23 cellular contexts compared by ENCODE assay signal in the genomic region with DNA sequence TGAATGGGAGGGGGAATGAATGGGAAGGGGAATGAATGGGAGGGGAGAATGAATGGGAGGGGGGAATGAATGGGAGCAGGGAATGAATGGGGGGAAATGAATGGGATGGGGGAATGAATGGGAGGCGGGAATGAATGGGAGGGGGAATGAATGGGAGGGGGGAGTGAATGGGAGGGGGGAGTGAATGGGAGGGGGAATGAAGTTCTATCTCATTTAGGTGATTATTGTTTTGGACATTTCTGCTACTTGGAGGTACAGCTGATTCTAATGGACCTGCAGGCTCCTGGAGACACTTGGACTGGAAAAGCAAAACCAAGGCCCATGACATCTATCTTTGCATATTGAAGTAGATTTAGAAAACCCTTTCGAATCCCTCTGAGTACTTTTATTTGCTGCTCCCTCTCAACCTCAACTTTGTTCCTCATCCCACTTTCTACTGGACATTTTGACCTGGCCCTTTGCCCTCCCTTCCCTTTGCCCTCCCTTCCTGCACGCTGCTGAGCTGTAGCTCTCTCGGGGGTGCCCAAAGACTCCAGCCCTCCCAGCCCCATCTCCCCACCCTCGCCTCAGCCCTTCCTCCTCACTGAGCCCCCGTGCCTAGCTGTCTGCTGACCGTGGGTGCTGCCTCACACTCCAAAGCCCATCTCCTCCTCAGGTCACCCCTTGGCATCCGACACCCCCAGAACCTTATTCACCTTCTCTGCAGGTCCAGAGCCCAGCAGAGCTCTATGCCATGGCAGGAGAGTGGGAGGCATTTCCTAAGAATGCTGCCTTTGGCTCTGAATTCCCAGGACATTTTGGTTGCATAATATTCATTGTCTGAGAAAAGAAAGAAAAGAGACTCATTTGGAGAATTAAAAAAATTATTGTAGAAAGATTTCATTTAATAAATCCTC. TPM values are rescaled to one million over a fixed set of nuclear protein-coding genes. Genes with fewer than 3 reads are reported as not detected.
A peak's percentile ranks its signal among the peaks of the same experiment; 100 is the strongest.
DNase-seq lines count a peak whose midpoint lies in the region; TF ChIP-seq lines count a peak whose summit lies in the region.
"Had no signal": no experiment of that assay in that cellular context is flagged by ENCODE, and none has a peak within 500 bp of the region (broad histone marks: within the 10 kb centered on the region; RNA-seq: fewer than 3 reads in every experiment).

No MANE protein-coding gene starts in this region.

- peak overlapping the region; percentile 81 for H3K27ac Mint-ChIP-seq in MCF 10A (ENCODE audit: low read depth, unreplicated experiment)
- no peak overlapping the region for H3K27ac Mint-ChIP-seq in chondrocyte (ENCODE audit: unreplicated experiment)

- H3K27ac ChIP-seq in mammary epithelial cell (ENCODE audit: insufficient read depth, low read depth, low read length): no peak overlapping the region
- no peak overlapping the region for H3K27ac ChIP-seq in uterus
- no peak overlapping the region for H3K27ac ChIP-seq in effector memory CD4-positive, alpha-beta T cell (ENCODE audit: insufficient read depth, low read length, poor library complexity, severe bottlenecking)
- H3K27ac ChIP-seq: C4-2B, SK-N-MC had no signal

- H3K4me1 ChIP-seq in mammary epithelial cell (ENCODE audit: insufficient read depth, low read length): peaks cover 3% of the 10 kb centered on the region
- H3K4me1 ChIP-seq in uterus: no peaks in the 10 kb centered on the region
- no peaks in the 10 kb centered on the region for H3K4me1 ChIP-seq in effector memory CD4-positive, alpha-beta T cell (ENCODE audit: control insufficient read depth, insufficient read depth, low read length, poor library complexity, severe bottlenecking)

- peaks cover 11% of the 10 kb centered on the region for H3K4me1 Mint-ChIP-seq in MCF 10A (ENCODE audit: insufficient read depth, unreplicated experiment)
- H3K4me1 Mint-ChIP-seq in chondrocyte (ENCODE audit: low read depth): peaks cover 7% of the 10 kb centered on the region
- H3K4me1 Mint-ChIP-seq: stimulated activated naive CD8-positive, alpha-beta T cell treated with anti-CD3 and anti-CD28 coated beads, Interleukin-15, amount 100 ng/mL, for 72 hours had no signal

- H3K27me3 Mint-ChIP-seq in MCF 10A (ENCODE audit: insufficient read depth, unreplicated experiment) (peaks cover 41% of the 10 kb centered on the region), chondrocyte (ENCODE audit: low read depth) (peaks cover 39% of the 10 kb centered on the region)
- H3K27me3 Mint-ChIP-seq: stimulated activated naive CD8-positive, alpha-beta T cell treated with anti-CD3 and anti-CD28 coated beads, Interleukin-15, amount 100 ng/mL, for 72 hours had no signal

- H4K20me1 ChIP-seq in mammary epithelial cell (ENCODE audit: insufficient read depth, low read length): no peaks in the 10 kb centered on the region

- H3K4me3 Mint-ChIP-seq in MCF 10A (ENCODE audit: unreplicated experiment) (no peak overlapping the region), chondrocyte (ENCODE audit: unreplicated experiment) (no peak overlapping the region)
- H3K4me3 Mint-ChIP-seq: stimulated activated naive CD8-positive, alpha-beta T cell treated with anti-CD3 and anti-CD28 coated beads, Interleukin-15, amount 100 ng/mL, for 72 hours had no signal

- TF ChIP-seq CTCF in MCF 10A (IDR thresholded peaks at IDR 0.05; ENCODE audit: unreplicated experiment) (no peak), mammary epithelial cell (conservative IDR thresholded peaks at IDR 0.05 in 1 of 2, IDR thresholded peaks at IDR 0.05 in 1 of 2; ENCODE audit: extremely low read depth in 1 of 2, insufficient read depth in 1 of 2, low read depth in 1 of 2, low read length in 2 of 2) (no peak), chondrocyte (IDR thresholded peaks at IDR 0.05) (no peak), uterus (IDR thresholded peaks at IDR 0.05) (no peak), GM10266 (IDR thresholded peaks at IDR 0.05; ENCODE audit: control insufficient read depth, insufficient read depth, low read depth, missing control alignments) (no peak)

- H3K9me3 ChIP-seq in mammary epithelial cell (replicated peaks; ENCODE audit: insufficient read depth, low read length): peaks cover 8% of the 10 kb centered on the region
- no peaks in the 10 kb centered on the region for H3K9me3 ChIP-seq in uterus
- no peaks in the 10 kb centered on the region for H3K9me3 ChIP-seq in effector memory CD4-positive, alpha-beta T cell (ENCODE audit: control insufficient read depth, low read length)
- H3K9me3 ChIP-seq: gastroesophageal sphincter, MG63, tibial nerve had no signal

- H3K36me3 Mint-ChIP-seq in MCF 10A (ENCODE audit: insufficient read depth, unreplicated experiment) (peaks cover 4% of the 10 kb centered on the region), chondrocyte (ENCODE audit: low read depth) (no peaks in the 10 kb centered on the region)

- CTCF ChIA-PET in MCF 10A (lab: Yijun Ruan, JAX) (interaction anchor here (0.6 kb wide), 1 partner anchor 490 kb away, joined by 3 read pairs; no protein-coding TSS in a partner anchor), mammary epithelial cell (lab: Charles Lee; ENCODE audit: low non-redundant PET) (interaction anchor here (0.6 kb wide), 1 partner anchor 10 kb away, joined by 9 read pairs; no protein-coding TSS in a partner anchor)

- no TSS peak for BruUV-seq in MCF 10A (replicated peaks; lab: Mats Ljungman, UMichigan)
- no TSS peak for BruUV-seq in mammary epithelial cell (replicated peaks; lab: Mats Ljungman, UMichigan)

- H3K79me2 ChIP-seq in mammary epithelial cell (ENCODE audit: insufficient read depth, low read length): no peaks in the 10 kb centered on the region

- in situ Hi-C loops in mammary epithelial cell (cut with MboI; ENCODE audit: low sequenced_read_pairs in 2 of 2): no loop called here

- no peaks in the 10 kb centered on the region for H3K36me3 ChIP-seq in mammary epithelial cell (ENCODE audit: insufficient read depth, low read length)
- no peaks in the 10 kb centered on the region for H3K36me3 ChIP-seq in uterus
- H3K36me3 ChIP-seq in effector memory CD4-positive, alpha-beta T cell (ENCODE audit: control insufficient read depth, insufficient read depth, low read length): no peaks in the 10 kb centered on the region
- H3K36me3 ChIP-seq: gastroesophageal sphincter, MG63, tibial nerve had no signal

- DNase-seq in MCF 10A (ENCODE audit: unreplicated experiment) (peak; percentile 49), mammary epithelial cell (no peak), chondrocyte (ENCODE audit: low spot score) (peak; percentile 65), mesenteric fat pad (ENCODE audit: low spot score) (peak; percentile 65), uterus (peak; percentile 7 to 9), NCI-H2029 treated with DMSO at 0.1 percent for 48 hours (lab: John Stamatoyannopoulos, UW) (no peak), GM10266 (ENCODE audit: extremely low spot score) (no peak)
- no peak for DNase-seq in effector memory CD4-positive, alpha-beta T cell
- DNase-seq: activated naive CD4-positive, alpha-beta T cell treated with Interleukin-2 at 50 U/mL for 16 hours; activated T-cell treated with anti-CD3 and anti-CD28 coated beads, Interleukin-2, amount 50 U/mL, for 1 hour; central memory CD4-positive, alpha-beta T cell; NCI-H1417 treated with DMSO at 0.1 percent for 48 hours; NCI-H2107; NCI-H510A treated with DMSO at 0.1 percent for 48 hours; occipital lobe; retina; stimulated activated naive CD8-positive, alpha-beta T cell treated with anti-CD3 and anti-CD28 coated beads, Interleukin-15, amount 100 ng/mL, for 72 hours; T-helper 2 cell had no signal

- dilution Hi-C loops in mammary epithelial cell (cut with HindIII; ENCODE audit: low sequenced_read_pairs): no loop called here

- H3K9me3 Mint-ChIP-seq in MCF 10A (ENCODE audit: unreplicated experiment) (no peaks in the 10 kb centered on the region), chondrocyte (ENCODE audit: low read depth) (no peaks in the 10 kb centered on the region)
- H3K9me3 Mint-ChIP-seq: stimulated activated naive CD8-positive, alpha-beta T cell treated with anti-CD3 and anti-CD28 coated beads, Interleukin-15, amount 100 ng/mL, for 72 hours had no signal

- H3K4me3 ChIP-seq in mammary epithelial cell (replicated peaks in 1 of 3; ENCODE audit: insufficient read depth in 1 of 3, low read depth in 2 of 3, low read length in 3 of 3) (no peak overlapping the region), uterus (no peak overlapping the region)
- H3K4me3 ChIP-seq in effector memory CD4-positive, alpha-beta T cell (ENCODE audit: insufficient read depth, low read depth, low read length, poor library complexity, severe bottlenecking): no peak overlapping the region
- H3K4me3 ChIP-seq: gastroesophageal sphincter, MG63, SK-N-MC, tibial nerve had no signal

- no peak for TF ChIP-seq POLR2A in uterus (IDR thresholded peaks at IDR 0.05)

- 65% methylated on average over 6 of the region's 8 CpGs for WGBS in mammary epithelial cell (ENCODE audit: low coverage, missing lambda C conversion rate)

- H2AFZ ChIP-seq in mammary epithelial cell (ENCODE audit: low read depth, low read length): no peak overlapping the region

- peaks cover 3% of the 10 kb centered on the region for H3K27me3 ChIP-seq in mammary epithelial cell (ENCODE audit: insufficient read depth, low read length)
- no peaks in the 10 kb centered on the region for H3K27me3 ChIP-seq in uterus
- H3K27me3 ChIP-seq in effector memory CD4-positive, alpha-beta T cell (replicated peaks; ENCODE audit: control insufficient read depth, insufficient read depth, low read length, poor library complexity, severe bottlenecking): no peaks in the 10 kb centered on the region
- H3K27me3 ChIP-seq: MG63 had no signal

- intact Hi-C loops in MCF 10A (cut with micrococcal nuclease) (loop anchor here (1.0 kb wide), 1 partner anchor 20 kb away; a partner anchor contains a TSS), mammary epithelial cell (cut with micrococcal nuclease) (no loop called here), uterus (cut with DNase I; ENCODE audit: low total_unique reads) (no loop called here)

- POLR2A ChIA-PET in MCF 10A (lab: Yijun Ruan, JAX): interaction anchor here (0.6 to 1.3 kb wide), 4 partner anchors 9 to 200 kb away, joined by 3 to 7 read pairs (median 4); no protein-coding TSS in a partner anchor

- no peak overlapping the region for H3K9ac ChIP-seq in mammary epithelial cell (ENCODE audit: insufficient read depth, low read length)

- no peak overlapping the region for H3K4me2 ChIP-seq in mammary epithelial cell (ENCODE audit: insufficient read depth, low read depth, low read length)

RNA-seq across cellular contexts. Expression of a gene that starts 19.9 kb away (rescaled TPM):
- total RNA-seq in MCF 10A (2022): 17.1 and 22.6 TPM in 2 replicates
- 10 to 100 TPM; 37.1 to 43.5 TPM for total RNA-seq in mammary epithelial cell
- 50.3 TPM for polyA plus RNA-seq in mammary epithelial cell
- 35.9 TPM for polyA minus RNA-seq in mammary epithelial cell
- 39.9 to 49.4 TPM (median 46.4 TPM) in 3 replicates for total RNA-seq in chondrocyte
- total RNA-seq in mesenteric fat pad: 45.7 TPM
- 10 to 100 TPM; 21.5 to 51.0 (median 40.0) TPM for total RNA-seq in uterus

Comparison
In these comparisons a context has a peak if more than half of its experiments do, and no peak if none do; other contexts are left out.
1. DNase-seq: peak in MCF 10A (single experiment), chondrocyte (single experiment), mesenteric fat pad (single experiment) and uterus (2 of 2); none in mammary epithelial cell (single experiment), effector memory CD4-positive, alpha-beta T cell (0 of 3), NCI-H2029 treated with DMSO at 0.1 percent for 48 hours (single experiment) and GM10266 (single experiment).